8 cellular contexts compared by ENCODE assay signal in the genomic region with DNA sequence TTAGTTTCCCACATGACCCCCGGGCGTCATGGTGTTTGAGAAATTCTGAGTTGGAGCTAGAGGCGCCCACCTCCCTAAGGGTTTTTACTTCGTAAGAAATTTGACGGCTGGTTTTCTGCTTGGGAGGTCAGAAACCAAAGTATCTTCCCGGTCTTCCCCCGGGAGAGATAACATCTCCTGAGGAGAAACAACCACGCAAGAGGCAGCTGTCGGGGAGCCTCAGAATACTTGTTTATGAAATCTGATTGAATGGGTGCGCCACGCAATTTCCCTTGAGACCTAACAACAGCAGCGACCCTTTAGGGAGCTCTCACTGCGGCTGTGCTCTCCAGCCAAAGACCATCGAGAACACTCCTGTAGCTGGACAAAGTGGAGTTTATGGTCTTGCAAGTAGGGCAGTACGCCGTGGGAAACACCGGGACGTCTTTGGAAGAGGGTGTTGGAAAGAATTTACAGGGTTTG. TPM values are rescaled to one million over a fixed set of nuclear protein-coding genes. Genes with fewer than 3 reads are reported as not detected.
DNase-seq lines count a peak whose midpoint lies in the region; ATAC-seq and TF ChIP-seq lines count a peak whose summit lies in the region.

No MANE protein-coding gene starts in this region.

- ATAC-seq in HG02763 (IDR thresholded peaks at IDR 0.05; ENCODE audit: unreplicated experiment) = no peak

- H3K36me3 ChIP-seq in KMS-11 (ENCODE audit: insufficient read depth) (0 out of 2 replicates have a peak, but pooled peaks cover 4% of the 10 kb centered on the region), neural cell (ENCODE audit: insufficient read depth, low read length) (no peaks in the 10 kb centered on the region)

- H4K20me1 ChIP-seq in KMS-11 (ENCODE audit: insufficient read depth) = peaks cover 27% of the 10 kb centered on the region
- H4K20me1 ChIP-seq in neural cell (ENCODE audit: insufficient read depth) = no peaks in the 10 kb centered on the region

- H3K27ac ChIP-seq in KMS-11 = peak overlapping the region; percentile 86
- H3K27ac ChIP-seq in VCaP = peak overlapping the region; percentile 99
- peak overlapping the region; percentile 85 for H3K27ac ChIP-seq in neural cell (ENCODE audit: low read length)

- H3K79me2 ChIP-seq in KMS-11 (ENCODE audit: insufficient read depth, low read depth) = peaks cover 45% of the 10 kb centered on the region
- H3K79me2 ChIP-seq in neural cell (replicated peaks; ENCODE audit: insufficient read depth, low read length) = peaks cover 37% of the 10 kb centered on the region

- H3K9me3 ChIP-seq in neural cell (ENCODE audit: low read length) = no peaks in the 10 kb centered on the region

- H3K9me3 Mint-ChIP-seq in activated CD4-positive, alpha-beta T cell treated with anti-CD3 and anti-CD28 coated beads, Interleukin-2, amount 10 ng/mL, durations not matched to agents 7 days and 5 days = no peaks in the 10 kb centered on the region

- H3K9ac ChIP-seq in KMS-11 (peak overlapping the region; percentile 92; the same call in 1 of the 2 replicates), neural cell (ENCODE audit: low read length) (peak overlapping the region; percentile 88)

- peak overlapping the region; percentile 35 for H3K4me3 ChIP-seq in KMS-11 (IDR thresholded peaks at IDR 0.05; ENCODE audit: insufficient read depth, low read depth, low read length)
- H3K4me3 ChIP-seq in neural cell (ENCODE audit: low read length) = peak overlapping the region; percentile 99

- peaks cover 3% of the 10 kb centered on the region for H3K27me3 Mint-ChIP-seq in activated CD4-positive, alpha-beta T cell treated with anti-CD3 and anti-CD28 coated beads, Interleukin-2, amount 10 ng/mL, durations not matched to agents 7 days and 5 days

- peak overlapping the region; percentile 99 for H3K27ac Mint-ChIP-seq in activated CD4-positive, alpha-beta T cell treated with anti-CD3 and anti-CD28 coated beads, Interleukin-2, amount 10 ng/mL, durations not matched to agents 7 days and 5 days

- H3K4me1 ChIP-seq in KMS-11 (ENCODE audit: low read depth, poor library complexity, severe bottlenecking) = peaks cover 32% of the 10 kb centered on the region

- no peak for TF ChIP-seq RAD21 in neural cell (conservative IDR thresholded peaks at IDR 0.05)

- POLR2A ChIA-PET in activated CD4-positive, alpha-beta T cell treated with anti-CD3 and anti-CD28 coated beads, Interleukin-2, amount 10 ng/mL, durations not matched to agents 7 days and 5 days (lab: Charles Lee) = interaction anchor here (0.7 to 1.0 kb wide), 3 partner anchors 10 to 302 kb away, joined by 3 read pairs; a partner anchor contains a TSS

- TF ChIP-seq EP300 in neural cell (conservative IDR thresholded peaks at IDR 0.05; ENCODE audit: poor library complexity, severe bottlenecking) = no peak

- H3K27me3 ChIP-seq in KMS-11 (ENCODE audit: insufficient read depth, low read depth) (no peaks in the 10 kb centered on the region), neural cell (ENCODE audit: insufficient read depth, low read depth, low read length) (no peaks in the 10 kb centered on the region)

- H3K4me1 Mint-ChIP-seq in activated CD4-positive, alpha-beta T cell treated with anti-CD3 and anti-CD28 coated beads, Interleukin-2, amount 10 ng/mL, durations not matched to agents 7 days and 5 days = peaks cover 34% of the 10 kb centered on the region

- no peaks in the 10 kb centered on the region for H3F3A ChIP-seq in neural cell (ENCODE audit: insufficient read depth, low read length, poor library complexity, severe bottlenecking)

- H2AFZ ChIP-seq in KMS-11 (ENCODE audit: low read depth) (peak overlapping the region; percentile 91), neural cell (ENCODE audit: low read depth, low read length) (peak overlapping the region; percentile 78)

- H3K36me3 Mint-ChIP-seq in activated CD4-positive, alpha-beta T cell treated with anti-CD3 and anti-CD28 coated beads, Interleukin-2, amount 10 ng/mL, durations not matched to agents 7 days and 5 days (ENCODE audit: low read depth) = peaks cover 33% of the 10 kb centered on the region

- TF ChIP-seq CTCF in KMS-11 (conservative IDR thresholded peaks at IDR 0.05; ENCODE audit: low read depth, low read length) (no peak), VCaP (conservative IDR thresholded peaks at IDR 0.05) (no peak), neural cell (IDR thresholded peaks at IDR 0.05; ENCODE audit: poor library complexity, severe bottlenecking) (no peak)

- H3K4me2 ChIP-seq in KMS-11 (peak overlapping the region; percentile 93), neural cell (ENCODE audit: low read length) (peak overlapping the region; percentile 81)

- no peaks in the 10 kb centered on the region for H3K9me2 ChIP-seq in neural cell (ENCODE audit: insufficient read depth, low read length)

- no peak for DNase-seq in activated CD4-positive, alpha-beta T cell treated with anti-CD3 and anti-CD28 coated beads, Interleukin-2, amount 10 ng/mL, durations not matched to agents 7 days and 5 days
- no peak for DNase-seq in activated CD4-positive, alpha-beta T cell treated with anti-CD3 and anti-CD28 coated beads, Interleukin-2, amount 50 U/mL, for 4 hours
- DNase-seq in fibroblast of gingiva (ENCODE audit: low read depth) (peak; percentile 4), amniotic stem cell (lab: John Stamatoyannopoulos, UW) (no peak)

- H3K4me3 Mint-ChIP-seq in activated CD4-positive, alpha-beta T cell treated with anti-CD3 and anti-CD28 coated beads, Interleukin-2, amount 10 ng/mL, durations not matched to agents 7 days and 5 days = peak overlapping the region; percentile 86

- CTCF ChIA-PET in activated CD4-positive, alpha-beta T cell treated with anti-CD3 and anti-CD28 coated beads, Interleukin-2, amount 10 ng/mL, durations not matched to agents 7 days and 5 days (lab: Charles Lee) = interaction anchor here (0.6 to 2.0 kb wide), 7 partner anchors 9 to 312 kb away, joined by 3 to 6 read pairs (median 4); no protein-coding TSS in a partner anchor

TF ChIP-seq in neural cell, 6 proteins besides CTCF, POLR2A, EP300 and RAD21:
- no peak for TF ChIP-seq TAF1 (IDR thresholded peaks at IDR 0.05; ENCODE audit: low read depth)
- TF ChIP-seq EZH2 (IDR thresholded peaks at IDR 0.05; ENCODE audit: borderline replicate concordance, insufficient read depth, low read length, poor library complexity, severe bottlenecking) = no peak
- no peak for TF ChIP-seq POLR2AphosphoS5 (IDR thresholded peaks at IDR 0.05)
- no peak for TF ChIP-seq SMC3 (conservative IDR thresholded peaks at IDR 0.05; ENCODE audit: poor library complexity)
- TF ChIP-seq MXI1 (conservative IDR thresholded peaks at IDR 0.05; ENCODE audit: poor library complexity, severe bottlenecking) = no peak
- TF ChIP-seq, protein P1, sequence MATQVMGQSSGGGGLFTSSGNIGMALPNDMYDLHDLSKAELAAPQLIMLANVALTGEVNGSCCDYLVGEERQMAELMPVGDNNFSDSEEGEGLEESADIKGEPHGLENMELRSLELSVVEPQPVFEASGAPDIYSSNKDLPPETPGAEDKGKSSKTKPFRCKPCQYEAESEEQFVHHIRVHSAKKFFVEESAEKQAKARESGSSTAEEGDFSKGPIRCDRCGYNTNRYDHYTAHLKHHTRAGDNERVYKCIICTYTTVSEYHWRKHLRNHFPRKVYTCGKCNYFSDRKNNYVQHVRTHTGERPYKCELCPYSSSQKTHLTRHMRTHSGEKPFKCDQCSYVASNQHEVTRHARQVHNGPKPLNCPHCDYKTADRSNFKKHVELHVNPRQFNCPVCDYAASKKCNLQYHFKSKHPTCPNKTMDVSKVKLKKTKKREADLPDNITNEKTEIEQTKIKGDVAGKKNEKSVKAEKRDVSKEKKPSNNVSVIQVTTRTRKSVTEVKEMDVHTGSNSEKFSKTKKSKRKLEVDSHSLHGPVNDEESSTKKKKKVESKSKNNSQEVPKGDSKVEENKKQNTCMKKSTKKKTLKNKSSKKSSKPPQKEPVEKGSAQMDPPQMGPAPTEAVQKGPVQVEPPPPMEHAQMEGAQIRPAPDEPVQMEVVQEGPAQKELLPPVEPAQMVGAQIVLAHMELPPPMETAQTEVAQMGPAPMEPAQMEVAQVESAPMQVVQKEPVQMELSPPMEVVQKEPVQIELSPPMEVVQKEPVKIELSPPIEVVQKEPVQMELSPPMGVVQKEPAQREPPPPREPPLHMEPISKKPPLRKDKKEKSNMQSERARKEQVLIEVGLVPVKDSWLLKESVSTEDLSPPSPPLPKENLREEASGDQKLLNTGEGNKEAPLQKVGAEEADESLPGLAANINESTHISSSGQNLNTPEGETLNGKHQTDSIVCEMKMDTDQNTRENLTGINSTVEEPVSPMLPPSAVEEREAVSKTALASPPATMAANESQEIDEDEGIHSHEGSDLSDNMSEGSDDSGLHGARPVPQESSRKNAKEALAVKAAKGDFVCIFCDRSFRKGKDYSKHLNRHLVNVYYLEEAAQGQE (IDR thresholded peaks at IDR 0.05; ENCODE audit: borderline replicate concordance) = no peak
TF ChIP-seq in neural cell: peak in this region for 0.

RNA-seq across cellular contexts. Expression of a gene that starts 0.6 kb away (rescaled TPM):
- total RNA-seq in activated CD4-positive, alpha-beta T cell treated with anti-CD3 and anti-CD28 coated beads, Interleukin-2, amount 10 ng/mL, durations not matched to agents 7 days and 5 days = 10 to 100 TPM; 84.7 to 92.9 TPM
- 59.6 and 62.6 TPM in 2 replicates for polyA plus RNA-seq in neural cell
- 43.6 and 48.2 TPM in 2 replicates for polyA minus RNA-seq in neural cell
